12 cellular contexts compared by ENCODE assay signal in genomic region chr6:111939902-111940301, GRCh38.
"Had no signal": no experiment of that assay in that cellular context is flagged by ENCODE, and none has a peak within 500 bp of the region (broad histone marks: within the 10 kb centered on the region; RNA-seq: fewer than 3 reads in every experiment).

No MANE protein-coding gene starts in this region.

- DNase-seq: activated naive CD4-positive, alpha-beta T cell treated with anti-CD3 and anti-CD28 coated beads, Interleukin-2, amount 50 U/mL, for 16 hours; central memory CD4-positive, alpha-beta T cell; effector CD8-positive, alpha-beta T cell; kidney; midbrain; posterior cingulate gyrus; small intestine; T-helper 2 cell; tibial artery had no signal

- H3K27me3 ChIP-seq: adrenal gland, hepatocyte, tibial artery had no signal

- H3K27ac ChIP-seq: adrenal gland, coronary artery, hepatocyte, tibial artery had no signal

- H3K79me2 ChIP-seq: hepatocyte had no signal

- H3K36me3 ChIP-seq: adrenal gland, tibial artery had no signal

- H3K4me1 ChIP-seq: adrenal gland, tibial artery had no signal

- H3K4me3 ChIP-seq: adrenal gland, coronary artery, hepatocyte, tibial artery had no signal

- H3K4me2 ChIP-seq: hepatocyte had no signal
